Comparison of ENCODE assay signal across 24 cellular contexts in genomic region chr1:99306644-99307043, GRCh38. TPM values are rescaled to one million over a fixed set of nuclear protein-coding genes. Genes with fewer than 3 reads are reported as not detected.
"Had no signal": no experiment of that assay in that cellular context is flagged by ENCODE, and none has a peak within 500 bp of the region (broad histone marks: within the 10 kb centered on the region; RNA-seq: fewer than 3 reads in every experiment).

No MANE protein-coding gene starts in this region.

- H3K36me3 Mint-ChIP-seq: stimulated activated naive B cell treated with anti-CD40 and anti-IgM and Interleukin-4, amounts not matched to agents 10 μg/mL and 1 μg/mL and 100 μg/mL, for 72 hours had no signal

- H3K27me3 Mint-ChIP-seq: stimulated activated naive B cell treated with anti-CD40 and anti-IgM and Interleukin-4, amounts not matched to agents 10 μg/mL and 1 μg/mL and 100 μg/mL, for 72 hours; stimulated activated naive CD8-positive, alpha-beta T cell treated with anti-CD3 and anti-CD28 coated beads, Interleukin-15, amount 100 ng/mL, for 72 hours had no signal

- DNase-seq: dermis blood vessel endothelial cell; erythroblast; foreskin keratinocyte; kidney glomerular epithelial cell; naive thymus-derived CD4-positive, alpha-beta T cell; nephron progenitor cell; psoas muscle; retina; spleen; stimulated activated CD4-positive, alpha-beta T cell treated with anti-CD3 and anti-CD28 coated beads, Interleukin-15, amount 100 ng/mL, for 24 hours; stimulated activated CD4-positive, alpha-beta T cell treated with anti-CD3 and anti-CD28 coated beads, Interleukin-1b, Interleukin-23, amount 100 ng/mL, for 48 hours; stimulated activated CD4-positive, alpha-beta T cell treated with anti-CD3 and anti-CD28 coated beads, Interleukin-4, amount 100 ng/mL, for 24 hours; stimulated activated naive B cell treated with anti-CD40 and anti-IgM and Interleukin-4, amounts not matched to agents 10 μg/mL and 1 μg/mL and 100 μg/mL, for 72 hours; stimulated activated naive CD8-positive, alpha-beta T cell treated with anti-CD3 and anti-CD28 coated beads, Interleukin-15, amount 100 ng/mL, for 72 hours; testis; upper lobe of right lung had no signal

- H3K4me1 ChIP-seq: foreskin keratinocyte, psoas muscle, spleen, testis, tibial nerve, upper lobe of right lung, vagina had no signal

- H3K36me3 ChIP-seq: neutrophil, spleen, upper lobe of right lung, vagina had no signal

- H3K27ac ChIP-seq: foreskin keratinocyte, neutrophil, psoas muscle, spleen, testis, tibial nerve, upper lobe of right lung, vagina had no signal

- H3K4me3 ChIP-seq: psoas muscle, spleen, testis, tibial nerve, upper lobe of right lung, vagina had no signal

- H3K9me3 ChIP-seq: neutrophil, psoas muscle, testis, tibial nerve, upper lobe of right lung, vagina had no signal

- H3K27me3 ChIP-seq: foreskin keratinocyte, neutrophil, spleen, testis, tibial nerve, upper lobe of right lung, vagina had no signal

- H3K27ac Mint-ChIP-seq: naive thymus-derived CD4-positive, alpha-beta T cell; nephron progenitor cell; stimulated activated naive B cell treated with anti-CD40 and anti-IgM and Interleukin-4, amounts not matched to agents 10 μg/mL and 1 μg/mL and 100 μg/mL, for 72 hours had no signal

- H3K4me1 Mint-ChIP-seq: naive thymus-derived CD4-positive, alpha-beta T cell; nephron progenitor cell; stimulated activated naive B cell treated with anti-CD40 and anti-IgM and Interleukin-4, amounts not matched to agents 10 μg/mL and 1 μg/mL and 100 μg/mL, for 72 hours; stimulated activated naive CD8-positive, alpha-beta T cell treated with anti-CD3 and anti-CD28 coated beads, Interleukin-15, amount 100 ng/mL, for 72 hours had no signal

- H3K4me3 Mint-ChIP-seq: naive thymus-derived CD4-positive, alpha-beta T cell; nephron progenitor cell; stimulated activated naive B cell treated with anti-CD40 and anti-IgM and Interleukin-4, amounts not matched to agents 10 μg/mL and 1 μg/mL and 100 μg/mL, for 72 hours; stimulated activated naive CD8-positive, alpha-beta T cell treated with anti-CD3 and anti-CD28 coated beads, Interleukin-15, amount 100 ng/mL, for 72 hours had no signal

- ATAC-seq: foreskin keratinocyte; naive thymus-derived CD4-positive, alpha-beta T cell; psoas muscle; sciatic nerve; stimulated activated naive B cell treated with anti-CD40 and anti-IgM and Interleukin-4, amounts not matched to agents 10 μg/mL and 1 μg/mL and 100 μg/mL, for 72 hours; stimulated activated naive CD8-positive, alpha-beta T cell treated with anti-CD3 and anti-CD28 coated beads, Interleukin-15, amount 100 ng/mL, for 72 hours had no signal

- H3K9me3 Mint-ChIP-seq: nephron progenitor cell had no signal

- FAIRE-seq: endothelial cell of umbilical vein, islet of Langerhans had no signal

RNA-seq across cellular contexts. Expression of gene PLPPR4, which starts 42.4 kb away (rescaled TPM):
- total RNA-seq: endothelial cell of umbilical vein; foreskin keratinocyte; lung microvascular endothelial cell; mononuclear cell; naive thymus-derived CD4-positive, alpha-beta T cell had no signal
- polyA plus RNA-seq: endothelial cell of umbilical vein; foreskin keratinocyte; naive thymus-derived CD4-positive, alpha-beta T cell had no signal
